In the genomic region with DNA sequence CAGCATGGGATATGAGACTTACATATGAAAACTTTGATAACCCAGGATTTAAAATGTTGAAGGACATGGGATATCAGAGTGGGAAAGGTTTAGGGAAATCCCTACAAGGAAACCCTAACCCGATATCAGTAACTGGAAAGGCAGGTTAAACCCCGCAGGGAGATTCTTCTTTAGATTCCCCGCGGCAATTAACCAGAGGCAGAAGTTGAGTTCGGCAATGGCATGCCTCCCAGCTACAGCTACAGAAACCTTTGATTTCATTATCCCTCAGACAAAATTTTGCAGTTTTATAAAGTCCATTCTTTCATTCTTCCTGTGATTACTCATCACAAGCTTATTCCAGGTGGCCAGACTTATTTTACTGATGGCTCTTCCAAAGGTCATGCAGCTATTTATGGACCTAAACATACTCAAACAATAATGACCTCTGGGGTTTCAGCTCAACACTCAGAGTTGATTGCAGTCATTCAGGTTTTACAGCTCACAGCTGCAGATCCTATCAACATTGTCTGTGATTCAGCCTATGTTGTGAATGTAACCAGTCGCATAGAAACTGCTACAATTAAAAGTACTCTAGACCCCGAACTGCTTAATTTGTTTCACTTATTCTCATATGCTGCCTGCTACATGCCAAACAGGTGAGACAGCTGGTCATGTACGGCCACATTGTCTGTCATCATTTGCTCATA, we compare ENCODE assay signal across 8 cellular contexts. TPM values are rescaled to one million over a fixed set of nuclear protein-coding genes. Genes with fewer than 3 reads are reported as not detected.
DNase-seq lines count a peak whose midpoint lies in the region; ATAC-seq, FAIRE-seq and TF ChIP-seq lines count a peak whose summit lies in the region.
"Not testable (repeated sequence)": the region's sequence is repeated elsewhere in the genome, so short reads cannot be mapped to it uniquely, and the experiment has no call there.

No MANE protein-coding gene starts in this region.

- not testable (repeated sequence) for H3K9ac ChIP-seq in K562 (ENCODE audit: insufficient read depth in 1 of 2, low read depth in 2 of 2, low read length in 2 of 2)

- not testable (repeated sequence) for H3K9me3 ChIP-seq in RWPE2 (ENCODE audit: severe bottlenecking); K562 (replicated peaks; ENCODE audit: control insufficient read depth, insufficient read depth, low read depth, low read length); mucosa of descending colon

- not testable (repeated sequence) for FAIRE-seq in K562 (lab: Jason Lieb, UNC)

- H3K9me1 ChIP-seq in K562 (ENCODE audit: control insufficient read depth, insufficient read depth, low read length): not testable (repeated sequence)

- H3K4me3 ChIP-seq in LNCaP clone FGC (ENCODE audit: low read depth, low read length): peak overlapping the region; percentile 8; the same call in 1 of the 2 replicates
- not testable (repeated sequence) for H3K4me3 ChIP-seq in RWPE2 (ENCODE audit: severe bottlenecking); K562; fibroblast of villous mesenchyme (ENCODE audit: low read depth, low read length); mucosa of descending colon

- intact Hi-C loops in K562 (cut with micrococcal nuclease): loop anchor here (5.0 to 10.0 kb wide), 2 partner anchors 37 to 185 kb away; no protein-coding TSS in a partner anchor
- intact Hi-C loops in mucosa of descending colon (cut with DNase I, micrococcal nuclease): not testable (repeated sequence)

- H3K79me2 ChIP-seq in K562 (ENCODE audit: control insufficient read depth, insufficient read depth, low read length): not testable (repeated sequence)

- 9% methylated on average over 8 of the region's 8 CpGs for WGBS in K562 (ENCODE audit: insufficient coverage, low coverage, missing lambda C conversion rate)

- H4K20me1 ChIP-seq in K562 (replicated peaks; ENCODE audit: control insufficient read depth, insufficient read depth, low read length): not testable (repeated sequence)

- POLR2A ChIA-PET in K562 (lab: Yijun Ruan, JAX): interaction anchor here (1.3 kb wide), 1 partner anchor 10 kb away, joined by 4 read pairs; no protein-coding TSS in a partner anchor

- not testable (repeated sequence) for TF ChIP-seq EP300 in K562 (IDR thresholded peaks at IDR 0.05; ENCODE audit: low read length)

- not testable (repeated sequence) for TF ChIP-seq POLR2A in K562 (conservative IDR thresholded peaks at IDR 0.05)

- in situ Hi-C loops in K562 (cut with MboI): not testable (repeated sequence)

- TF ChIP-seq CTCF in LNCaP clone FGC (IDR thresholded peaks at IDR 0.05; ENCODE audit: control insufficient read depth, extremely low read depth, insufficient read depth); RWPE2 (IDR thresholded peaks at IDR 0.05; ENCODE audit: poor library complexity, severe bottlenecking); K562 (IDR thresholded peaks at IDR 0.05 in 2 of 3, conservative IDR thresholded peaks at IDR 0.05 in 1 of 3; ENCODE audit: insufficient read depth in 2 of 3, low read depth in 1 of 3, low read length in 3 of 3); fibroblast of villous mesenchyme (IDR thresholded peaks at IDR 0.05; ENCODE audit: insufficient read depth, low read depth, low read length); mucosa of descending colon (IDR thresholded peaks at IDR 0.05): not testable (repeated sequence)

- not testable (repeated sequence) for TF ChIP-seq RAD21 in K562 (CRISPR knock-in tag; conservative IDR thresholded peaks at IDR 0.05 in 1 of 2, IDR thresholded peaks at IDR 0.05 in 1 of 2)

- peak; percentile 62 for ATAC-seq in RWPE2 (ENCODE audit: low read depth)
- ATAC-seq in K562: not testable (repeated sequence)
- peak; percentile 73 for ATAC-seq in mucosa of descending colon

- H3K36me3 ChIP-seq in RWPE2 (ENCODE audit: low read depth); K562 (ENCODE audit: control insufficient read depth, insufficient read depth, low read length); mucosa of descending colon (ENCODE audit: low read depth): not testable (repeated sequence)

- peaks cover 19% of the 10 kb centered on the region for H3K4me1 ChIP-seq in RWPE2 (ENCODE audit: insufficient read depth, poor library complexity, severe bottlenecking)
- not testable (repeated sequence) for H3K4me1 ChIP-seq in K562 (replicated peaks in 1 of 2; ENCODE audit: control insufficient read depth in 2 of 2, insufficient read depth in 2 of 2, low read length in 2 of 2)
- peaks cover 37% of the 10 kb centered on the region for H3K4me1 ChIP-seq in mucosa of descending colon (ENCODE audit: low read depth)

- not testable (repeated sequence) for BruUV-seq in K562 (replicated peaks; lab: Mats Ljungman, UMichigan)

- H3K27ac ChIP-seq in RWPE2 (ENCODE audit: poor library complexity, severe bottlenecking): peak overlapping the region; percentile 80
- H3K27ac ChIP-seq in K562 (ENCODE audit: extremely low read depth, low read depth, low read length): not testable (repeated sequence)

- CTCF ChIA-PET in K562 (lab: Yijun Ruan, JAX; ENCODE audit: low intra/inter-chr PET ratio): interaction anchor here (0.7 kb wide), 1 partner anchor 38 kb away, joined by 3 read pairs; no protein-coding TSS in a partner anchor

- not testable (repeated sequence) for H3K4me2 ChIP-seq in K562 (ENCODE audit: insufficient read depth, low read length)

- DNase-seq in Daoy (ENCODE audit: low read depth) (peak; percentile 56), LNCaP clone FGC (ENCODE audit: low read depth) (peak; percentile 79), NCI-H345 (lab: John Stamatoyannopoulos, UW) (peak; percentile 76), fibroblast of villous mesenchyme (ENCODE audit: low read depth) (peak; percentile 85), mucosa of descending colon (peak in 1 of 3 donors; percentile 66), ureter (ENCODE audit: low spot score) (peak; percentile 45)
- DNase-seq in RWPE2 (ENCODE audit: low spot score); K562 (ENCODE audit: extremely low read depth in 1 of 4, low spot score in 3 of 4): not testable (repeated sequence)

- H3K27me3 ChIP-seq in RWPE2 (ENCODE audit: insufficient read depth, poor library complexity, severe bottlenecking); K562 (ENCODE audit: control insufficient read depth in 2 of 2, insufficient read depth in 2 of 2, low read length in 2 of 2): not testable (repeated sequence)

- not testable (repeated sequence) for H2AFZ ChIP-seq in K562 (ENCODE audit: low read depth, low read length)

TF ChIP-seq in K562, 482 proteins besides CTCF, POLR2A, EP300 and RAD21:
- TF ChIP-seq, protein P1, sequence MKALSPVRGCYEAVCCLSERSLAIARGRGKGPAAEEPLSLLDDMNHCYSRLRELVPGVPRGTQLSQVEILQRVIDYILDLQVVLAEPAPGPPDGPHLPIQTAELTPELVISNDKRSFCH (CRISPR knock-in tag; IDR thresholded peaks at IDR 0.05): not testable (repeated sequence)
- TF ChIP-seq, protein P1 (tag; IDR thresholded peaks at IDR 0.05): peak; percentile 66; the same call in 1 of the 2 replicates
- TF ChIP-seq KDM1A (IDR thresholded peaks at IDR 0.05): 0 out of 4 replicates have a peak, but pooled peaks of 1 of the 2 experiments have one; percentile 10
- 0 out of 2 replicates have a peak, but pooled peaks have one; percentile 18 for TF ChIP-seq MEF2D (tag; conservative IDR thresholded peaks at IDR 0.05; ENCODE audit: low read depth)
- TF ChIP-seq CBFA2T3 (IDR thresholded peaks at IDR 0.05): peak; percentile 16; the same call in 1 of the 2 replicates

RNA-seq across cellular contexts. Expression of a gene that starts 7.0 kb away (rescaled TPM):
- 72.4 and 77.9 TPM in 2 replicates for total RNA-seq in Daoy (2014; rRNA removed; shearing (Covaris generic))
- 49.2 and 57.2 TPM in 2 replicates for total RNA-seq in K562 (2011; cell fraction: chromatin; rRNA removed; ENCODE audit: low replicate concordance)
- total RNA-seq in K562 (2011; cell fraction: nucleolus; rRNA removed): 36.9 and 40.8 TPM in 2 replicates
- 62.6 and 96.7 TPM in 2 replicates for total RNA-seq in K562 (2011; cell fraction: nucleoplasm; rRNA removed)
- 48.8 and 78.3 TPM in 2 replicates for total RNA-seq in K562 (2014; rRNA removed)
- total RNA-seq in K562 (2014; rRNA removed; fragmentation: Illumina TruSeq; extraction: Trizol): 69.9 and 73.3 TPM in 2 replicates
- total RNA-seq in K562 (2015; rRNA removed; fragmentation: Illumina TruSeq; extraction: Trizol): 86.0 and 89.6 TPM in 2 replicates
- 176 and 177 TPM in 2 replicates for total RNA-seq in K562 (2021)
- 368 and 488 TPM in 2 replicates for polyA plus RNA-seq in K562 (2011; rRNA removed)
- 363 and 764 TPM in 2 replicates for polyA plus RNA-seq in K562 (2011; cell fraction: cytosol; rRNA removed)
- 155 and 276 TPM in 2 replicates for polyA plus RNA-seq in K562 (2011; cell fraction: nucleus; rRNA removed)
- polyA plus RNA-seq in K562 (2012): 216 and 222 TPM in 2 replicates
- 451 and 502 TPM in 2 replicates for polyA plus RNA-seq in K562 (2014; fragmentation: Illumina TruSeq; extraction: Trizol)
- polyA plus RNA-seq in K562 (2014; fragmentation: Nextera tagmentation; extraction: Ambion mirVana): 10 to 100 TPM; 63.5 to 82.4 TPM
- polyA plus RNA-seq in K562 (2014; rRNA removed): 193 and 223 TPM in 2 replicates
- polyA minus RNA-seq in K562 (2011; rRNA and poly(A)+ RNA removed): 152 and 189 TPM in 2 replicates
- 74.7 and 81.8 TPM in 2 replicates for polyA minus RNA-seq in K562 (2011; cell fraction: cytosol; rRNA and poly(A)+ RNA removed)
- 17.6 and 53.8 TPM in 2 replicates for polyA minus RNA-seq in K562 (2011; cell fraction: nucleus; rRNA and poly(A)+ RNA removed)
- 120 and 172 TPM in 2 replicates for total RNA-seq in fibroblast of villous mesenchyme
- 100 to 1,000 TPM; 168 to 326 (median 300) TPM for total RNA-seq in mucosa of descending colon
- total RNA-seq in ureter: 260 TPM
